ENCODE assay signal across 7 cellular contexts in genomic region chr7:32828996-32829752, GRCh38.
DNase-seq lines count a peak whose midpoint lies in the region; ATAC-seq and TF ChIP-seq lines count a peak whose summit lies in the region.
"Not testable (repeated sequence)": the region's sequence is repeated elsewhere in the genome, so short reads cannot be mapped to it uniquely, and the experiment has no call there.

No MANE protein-coding gene starts in this region.

- not testable (repeated sequence) for H4K20me1 ChIP-seq in KMS-11 (ENCODE audit: insufficient read depth)

- not testable (repeated sequence) for H3K27me3 ChIP-seq in KMS-11 (ENCODE audit: insufficient read depth, low read depth); left lung

- intact Hi-C loops in left lung (cut with DNase I): not testable (repeated sequence)

- TF ChIP-seq CTCF in KMS-11 (conservative IDR thresholded peaks at IDR 0.05; ENCODE audit: low read depth, low read length); left lung (IDR thresholded peaks at IDR 0.05): not testable (repeated sequence)

- H3K36me3 ChIP-seq in KMS-11 (ENCODE audit: insufficient read depth); left lung: not testable (repeated sequence)

- not testable (repeated sequence) for H3K36me3 Mint-ChIP-seq in activated T-cell treated with anti-CD3 and anti-CD28 coated beads, Interleukin-2, amount 50 U/mL, for 4 hours (ENCODE audit: insufficient read depth)

- H3K4me1 ChIP-seq in KMS-11 (ENCODE audit: low read depth, poor library complexity, severe bottlenecking); left lung: not testable (repeated sequence)

- peak overlapping the region; percentile 5; the same call in 1 of the 2 replicates for H3K27ac ChIP-seq in KMS-11
- H3K27ac ChIP-seq in left lung: not testable (repeated sequence)

- not testable (repeated sequence) for H3K4me1 Mint-ChIP-seq in activated T-cell treated with anti-CD3 and anti-CD28 coated beads, Interleukin-2, amount 50 U/mL, for 4 hours (ENCODE audit: low read depth)

- 0 out of 2 replicates have a peak overlapping the region, but pooled peaks have one; percentile 29 for H3K4me2 ChIP-seq in KMS-11

- not testable (repeated sequence) for H3K79me2 ChIP-seq in KMS-11 (ENCODE audit: insufficient read depth, low read depth)

- H3K9me3 Mint-ChIP-seq in activated T-cell treated with anti-CD3 and anti-CD28 coated beads, Interleukin-2, amount 50 U/mL, for 4 hours: not testable (repeated sequence)

- not testable (repeated sequence) for H3K9ac ChIP-seq in KMS-11

- not testable (repeated sequence) for H3K4me3 Mint-ChIP-seq in activated T-cell treated with anti-CD3 and anti-CD28 coated beads, Interleukin-2, amount 50 U/mL, for 4 hours

- not testable (repeated sequence) for DNase-seq in activated T-cell treated with anti-CD3 and anti-CD28 coated beads, Interleukin-2, amount 50 U/mL, for 4 hours; left lung

- H2AFZ ChIP-seq in KMS-11 (ENCODE audit: low read depth): not testable (repeated sequence)

- not testable (repeated sequence) for H3K9me3 ChIP-seq in left lung

- ATAC-seq in GM18858 (IDR thresholded peaks at IDR 0.05; ENCODE audit: unreplicated experiment): peak; percentile 51
- ATAC-seq in GM19395 (IDR thresholded peaks at IDR 0.05; ENCODE audit: unreplicated experiment): peak; percentile 74
- peak; percentile 58 for ATAC-seq in HG02610 (IDR thresholded peaks at IDR 0.05; ENCODE audit: unreplicated experiment)
- ATAC-seq in HG03066 (IDR thresholded peaks at IDR 0.05; ENCODE audit: low read depth, unreplicated experiment): peak; percentile 72
- ATAC-seq in activated T-cell treated with anti-CD3 and anti-CD28 coated beads, Interleukin-2, amount 50 U/mL, for 4 hours: peak; percentile 65 to 84
- ATAC-seq in left lung: peak; percentile 51

- H3K4me3 ChIP-seq in KMS-11 (IDR thresholded peaks at IDR 0.05; ENCODE audit: insufficient read depth, low read depth, low read length); left lung: not testable (repeated sequence)

- peaks cover 13% of the 10 kb centered on the region for H3K27me3 Mint-ChIP-seq in activated T-cell treated with anti-CD3 and anti-CD28 coated beads, Interleukin-2, amount 50 U/mL, for 4 hours (ENCODE audit: low read depth)
